Comparison of ENCODE assay signal across 8 cellular contexts in genomic region chr17:79075433-79075805, GRCh38. TPM values are rescaled to one million over a fixed set of nuclear protein-coding genes. Genes with fewer than 3 reads are reported as not detected.
DNase-seq lines count a peak whose midpoint lies in the region; FAIRE-seq and TF ChIP-seq lines count a peak whose summit lies in the region.

No MANE protein-coding gene starts in this region.

- H3K9me3 ChIP-seq in adrenal gland (replicated peaks in 1 of 3) (no peaks in the 10 kb centered on the region), iPS-15b (ENCODE audit: control insufficient read depth, insufficient read depth, low read length) (no peaks in the 10 kb centered on the region)

- intact Hi-C loops in adrenal gland (cut with DNase I) = no loop called here

- TF ChIP-seq CTCF in HL-60 (IDR thresholded peaks at IDR 0.05; ENCODE audit: insufficient read depth, low read length) (no peak), adrenal gland (IDR thresholded peaks at IDR 0.05) (no peak)

- TF ChIP-seq POLR2A in adrenal gland (IDR thresholded peaks at IDR 0.05) (no peak), H54 (IDR thresholded peaks at IDR 0.05; ENCODE audit: low read depth, low read length) (no peak)

- H3K27me3 ChIP-seq in HL-60 (ENCODE audit: insufficient read depth, poor library complexity, severe bottlenecking) = no peaks in the 10 kb centered on the region
- H3K27me3 ChIP-seq in adrenal gland = no peaks in the 10 kb centered on the region
- H3K27me3 ChIP-seq in iPS-15b (ENCODE audit: control insufficient read depth, insufficient read depth, low read length) = peaks cover 3% of the 10 kb centered on the region

- peak overlapping the region; percentile 44; the same call in 1 of the 2 replicates for H3K27ac ChIP-seq in HL-60 (replicated peaks)
- peak overlapping the region in 4 of 5 donors; percentile 69 to 92 (median 85) for H3K27ac ChIP-seq in adrenal gland

- H3K4me3 ChIP-seq in HL-60 (replicated peaks; ENCODE audit: insufficient read depth, low read length) = peak overlapping the region; percentile 77
- H3K4me3 ChIP-seq in adrenal gland = peak overlapping the region; percentile 8 to 99 (median 72)
- peak overlapping the region; percentile 50 for H3K4me3 ChIP-seq in iPS-15b (ENCODE audit: low read depth, low read length)

- H3K4me1 ChIP-seq in adrenal gland (replicated peaks in 1 of 2) (peaks cover 9 to 22% of the 10 kb centered on the region in 2 donors), iPS-15b (ENCODE audit: control insufficient read depth, insufficient read depth, low read length) (no peaks in the 10 kb centered on the region)

- peaks cover 0 to 26% of the 10 kb centered on the region in 2 donors for H3K36me3 ChIP-seq in adrenal gland (replicated peaks in 1 of 2)
- H3K36me3 ChIP-seq in iPS-15b (ENCODE audit: control insufficient read depth, insufficient read depth, low read length) = peaks cover 11% of the 10 kb centered on the region

- WGBS in adrenal gland, 4 donors = 8 to 18% (median 15%) methylated on average over 6 to 7 of the region's 7 CpGs

- peak overlapping the region; percentile 60 for H3K9ac ChIP-seq in iPS-15b (ENCODE audit: low read depth, low read length)

- no peak for FAIRE-seq in H54 (lab: Jason Lieb, UNC)

- peak; percentile 45 for DNase-seq in activated T-cell treated with anti-CD3 and anti-CD28 coated beads, Interleukin-2, amount 50 U/mL, for 1 hour
- no peak for DNase-seq in activated T-cell treated with anti-CD3 and anti-CD28 coated beads for 4 hours
- DNase-seq in HL-60 (ENCODE audit: low read depth in 1 of 2, low spot score in 1 of 2) = peak in 1 of 2 experiments; percentile 17
- no peak for DNase-seq in adrenal gland
- DNase-seq in stimulated activated CD8-positive, alpha-beta memory T cell treated with anti-CD3 and anti-CD28 coated beads, Interleukin-4, amount 100 ng/mL, for 48 hours = peak; percentile 42
- DNase-seq in H54 (ENCODE audit: insufficient read length, low spot score) = no peak
- no peak for DNase-seq in NCI-H2227 treated with DMSO at 0.1 percent for 48 hours (lab: John Stamatoyannopoulos, UW)

RNA-seq across cellular contexts. Expression of gene ENGASE, which starts 0.8 kb away (rescaled TPM):
- 10 to 100 TPM; 19.0 to 87.5 (median 31.1) TPM for total RNA-seq in adrenal gland
- polyA plus RNA-seq in adrenal gland = 100 to 1,000 TPM in 1 of 3 donors, 10 to 100 TPM in 1, 1 to 10 TPM in 1; 8.6 to 155 (median 40.1) TPM

RNA-seq across cellular contexts. Expression of gene C1QTNF1, which starts 51.5 kb away (rescaled TPM):
- total RNA-seq in adrenal gland = 100 to 1,000 TPM in 6 of 8 donors, 10 to 100 TPM in 2; 74.6 to 175 (median 137) TPM
- polyA plus RNA-seq in adrenal gland = 100 to 1,000 TPM in 1 of 3 donors, 10 to 100 TPM in 2; 17.2 to 147 (median 74.4) TPM

Comparison
In these comparisons a context has a peak if more than half of its experiments do, and no peak if none do; other contexts are left out.
1. DNase-seq: peak in activated T-cell treated with anti-CD3 and anti-CD28 coated beads, Interleukin-2, amount 50 U/mL, for 1 hour (single experiment) and stimulated activated CD8-positive, alpha-beta memory T cell treated with anti-CD3 and anti-CD28 coated beads, Interleukin-4, amount 100 ng/mL, for 48 hours (single experiment); none in activated T-cell treated with anti-CD3 and anti-CD28 coated beads for 4 hours (single experiment), adrenal gland (0 of 7), H54 (single experiment) and NCI-H2227 treated with DMSO at 0.1 percent for 48 hours (single experiment).
2. Peak in every context shown above with its lines, with median percentiles within 50 percentile points of each other: H3K4me3 ChIP-seq.